Comparison of ENCODE assay signal across 19 cellular contexts in genomic region chr5:57676228-57677098, GRCh38.
DNase-seq lines count a peak whose midpoint lies in the region; ATAC-seq, FAIRE-seq and TF ChIP-seq lines count a peak whose summit lies in the region.
"Had no signal": no experiment of that assay in that cellular context is flagged by ENCODE, and none has a peak within 500 bp of the region (broad histone marks: within the 10 kb centered on the region; RNA-seq: fewer than 3 reads in every experiment).

No MANE protein-coding gene starts in this region.

- DNase-seq in AG04450 (ENCODE audit: low read depth, low spot score) (peak; percentile 43), NCI-H748 treated with DMSO at 0.1 percent for 48 hours (lab: John Stamatoyannopoulos, UW) (peak; percentile 24), dermis microvascular lymphatic vessel endothelial cell (ENCODE audit: low read depth in 2 of 2) (peak; percentile 12 to 71), HepG2 (ENCODE audit: low spot score) (peak; percentile 55), nucleus accumbens (lab: John Stamatoyannopoulos, UW) (no peak), GM03348 (ENCODE audit: low spot score) (no peak)
- DNase-seq in activated CD4-positive, CD25-positive, alpha-beta regulatory T cell (lab: John Stamatoyannopoulos, UW): no peak
- DNase-seq: activated naive CD8-positive, alpha-beta T cell treated with anti-CD3 and anti-CD28 coated beads for 36 hours; esophagus squamous epithelium; hypothalamus; kidney; mesendoderm; NCI-H1436; Right ventricle myocardium superior; stimulated activated naive CD4-positive, alpha-beta T cell treated with Interleukin-2 at 50 U/mL for 16 hours; transverse colon had no signal

- H3K4me3 ChIP-seq in AG04450 (ENCODE audit: low read depth, low read length) (no peak overlapping the region), HepG2 (replicated peaks in 1 of 3; ENCODE audit: insufficient read depth in 1 of 3, low read depth in 2 of 3, low read length in 3 of 3) (no peak overlapping the region)
- H3K4me3 ChIP-seq: esophagus squamous epithelium, right atrium auricular region, transverse colon had no signal

- H3K79me2 ChIP-seq in HepG2 (ENCODE audit: insufficient read depth, low read length): no peaks in the 10 kb centered on the region

- no peak overlapping the region for H3K9ac ChIP-seq in HepG2 (ENCODE audit: insufficient read depth, low read depth, low read length)

- no peak for FAIRE-seq in HepG2 (lab: Jason Lieb, UNC)
- FAIRE-seq: kidney had no signal

- CTCF ChIA-PET in AG04450 (lab: Charles Lee) (interaction anchor here (1.7 kb wide), 1 partner anchor 26 kb away, joined by 7 read pairs; no protein-coding TSS in a partner anchor), HepG2 (lab: Yijun Ruan, JAX; ENCODE audit: low intra/inter-chr PET ratio, low total read pairs) (no interaction called here)

- no TSS peak for BruUV-seq in HepG2 (replicated peaks; lab: Mats Ljungman, UMichigan)

- in situ Hi-C loops in HepG2 (cut with HindIII; ENCODE audit: extremely low pct_ligation_motif_present, low pct_unique_long_range_greater_than_20kb): no loop called here

- no peak overlapping the region for H3K4me2 ChIP-seq in HepG2 (ENCODE audit: low read depth, low read length)

- ATAC-seq in HepG2 (peak; percentile 56; the same call in 2 of the 3 replicates), GM19395 (IDR thresholded peaks at IDR 0.05; ENCODE audit: unreplicated experiment) (no peak)

- H3K27me3 ChIP-seq in AG04450 (ENCODE audit: control insufficient read depth, insufficient read depth, low read length) (no peaks in the 10 kb centered on the region), HepG2 (ENCODE audit: control insufficient read depth in 1 of 2, insufficient read depth in 2 of 2, low read length in 2 of 2) (no peaks in the 10 kb centered on the region)
- H3K27me3 ChIP-seq: esophagus squamous epithelium, neutrophil, right atrium auricular region, transverse colon had no signal

- no peak overlapping the region for H3K27ac ChIP-seq in AG04450 (ENCODE audit: low read depth, low read length)
- no peak overlapping the region for H3K27ac ChIP-seq in HepG2 (ENCODE audit: extremely low read length, insufficient read depth, low read length)
- H3K27ac ChIP-seq: esophagus squamous epithelium, neutrophil, right atrium auricular region, transverse colon had no signal

- no peak for TF ChIP-seq RAD21 in HepG2 (CRISPR knock-in tag; IDR thresholded peaks at IDR 0.05)

- POLR2A ChIA-PET in AG04450 (lab: Yijun Ruan, JAX) (interaction anchor here (0.7 kb wide), 1 partner anchor 22 kb away, joined by 3 read pairs; no protein-coding TSS in a partner anchor), HepG2 (lab: Yijun Ruan, JAX) (interaction anchor here (1.8 kb wide), 1 partner anchor 26 kb away, joined by 11 read pairs; no protein-coding TSS in a partner anchor)

- TF ChIP-seq EP300 in HepG2 (IDR thresholded peaks at IDR 0.05; ENCODE audit: low read depth in 2 of 2, low read length in 2 of 2): no peak
- no peak for TF ChIP-seq EP300 in HepG2 (CRISPR knock-in tag; IDR thresholded peaks at IDR 0.05; ENCODE audit: borderline replicate concordance)

- H3K4me1 ChIP-seq in HepG2 (ENCODE audit: insufficient read depth, low read length): peaks cover 20% of the 10 kb centered on the region
- H3K4me1 ChIP-seq: transverse colon had no signal

- H3K9me3 ChIP-seq in AG04450 (ENCODE audit: control insufficient read depth, insufficient read depth, low read length) (no peaks in the 10 kb centered on the region), HepG2 (ENCODE audit: low read length) (no peaks in the 10 kb centered on the region)
- H3K9me3 ChIP-seq: esophagus squamous epithelium, neutrophil, right atrium auricular region, transverse colon had no signal

- H3K36me3 ChIP-seq in HepG2 (replicated peaks in 1 of 2; ENCODE audit: control insufficient read depth in 1 of 2, insufficient read depth in 2 of 2, low read length in 2 of 2): no peaks in the 10 kb centered on the region
- H3K36me3 ChIP-seq: esophagus squamous epithelium, neutrophil, right atrium auricular region, transverse colon had no signal

- intact Hi-C loops in HepG2 (cut with micrococcal nuclease; ENCODE audit: unreplicated experiment): no loop called here

- no peak overlapping the region for H2AFZ ChIP-seq in HepG2 (ENCODE audit: low read length)

- no peaks in the 10 kb centered on the region for H4K20me1 ChIP-seq in HepG2 (ENCODE audit: insufficient read depth, low read length)

- no peak for TF ChIP-seq CTCF in AG04450 (IDR thresholded peaks at IDR 0.05; ENCODE audit: low read depth, low read length)
- TF ChIP-seq CTCF in HepG2 (CRISPR knock-in tag; IDR thresholded peaks at IDR 0.05): no peak

- TF ChIP-seq POLR2A in HepG2 (IDR thresholded peaks at IDR 0.05; ENCODE audit: insufficient read depth in 1 of 2, low read depth in 2 of 2, low read length in 2 of 2): no peak

- 58% methylated on average over 3 of the region's 3 CpGs for WGBS in HepG2 (ENCODE audit: low lambda C conversion rate)

TF ChIP-seq in HepG2, 621 proteins besides CTCF, POLR2A, EP300 and RAD21 (continues in another document):
- TF ChIP-seq, protein P1, sequence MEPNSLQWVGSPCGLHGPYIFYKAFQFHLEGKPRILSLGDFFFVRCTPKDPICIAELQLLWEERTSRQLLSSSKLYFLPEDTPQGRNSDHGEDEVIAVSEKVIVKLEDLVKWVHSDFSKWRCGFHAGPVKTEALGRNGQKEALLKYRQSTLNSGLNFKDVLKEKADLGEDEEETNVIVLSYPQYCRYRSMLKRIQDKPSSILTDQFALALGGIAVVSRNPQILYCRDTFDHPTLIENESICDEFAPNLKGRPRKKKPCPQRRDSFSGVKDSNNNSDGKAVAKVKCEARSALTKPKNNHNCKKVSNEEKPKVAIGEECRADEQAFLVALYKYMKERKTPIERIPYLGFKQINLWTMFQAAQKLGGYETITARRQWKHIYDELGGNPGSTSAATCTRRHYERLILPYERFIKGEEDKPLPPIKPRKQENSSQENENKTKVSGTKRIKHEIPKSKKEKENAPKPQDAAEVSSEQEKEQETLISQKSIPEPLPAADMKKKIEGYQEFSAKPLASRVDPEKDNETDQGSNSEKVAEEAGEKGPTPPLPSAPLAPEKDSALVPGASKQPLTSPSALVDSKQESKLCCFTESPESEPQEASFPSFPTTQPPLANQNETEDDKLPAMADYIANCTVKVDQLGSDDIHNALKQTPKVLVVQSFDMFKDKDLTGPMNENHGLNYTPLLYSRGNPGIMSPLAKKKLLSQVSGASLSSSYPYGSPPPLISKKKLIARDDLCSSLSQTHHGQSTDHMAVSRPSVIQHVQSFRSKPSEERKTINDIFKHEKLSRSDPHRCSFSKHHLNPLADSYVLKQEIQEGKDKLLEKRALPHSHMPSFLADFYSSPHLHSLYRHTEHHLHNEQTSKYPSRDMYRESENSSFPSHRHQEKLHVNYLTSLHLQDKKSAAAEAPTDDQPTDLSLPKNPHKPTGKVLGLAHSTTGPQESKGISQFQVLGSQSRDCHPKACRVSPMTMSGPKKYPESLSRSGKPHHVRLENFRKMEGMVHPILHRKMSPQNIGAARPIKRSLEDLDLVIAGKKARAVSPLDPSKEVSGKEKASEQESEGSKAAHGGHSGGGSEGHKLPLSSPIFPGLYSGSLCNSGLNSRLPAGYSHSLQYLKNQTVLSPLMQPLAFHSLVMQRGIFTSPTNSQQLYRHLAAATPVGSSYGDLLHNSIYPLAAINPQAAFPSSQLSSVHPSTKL (CRISPR knock-in tag; IDR thresholded peaks at IDR 0.05): peak; percentile 62
- TF ChIP-seq, protein P2, sequence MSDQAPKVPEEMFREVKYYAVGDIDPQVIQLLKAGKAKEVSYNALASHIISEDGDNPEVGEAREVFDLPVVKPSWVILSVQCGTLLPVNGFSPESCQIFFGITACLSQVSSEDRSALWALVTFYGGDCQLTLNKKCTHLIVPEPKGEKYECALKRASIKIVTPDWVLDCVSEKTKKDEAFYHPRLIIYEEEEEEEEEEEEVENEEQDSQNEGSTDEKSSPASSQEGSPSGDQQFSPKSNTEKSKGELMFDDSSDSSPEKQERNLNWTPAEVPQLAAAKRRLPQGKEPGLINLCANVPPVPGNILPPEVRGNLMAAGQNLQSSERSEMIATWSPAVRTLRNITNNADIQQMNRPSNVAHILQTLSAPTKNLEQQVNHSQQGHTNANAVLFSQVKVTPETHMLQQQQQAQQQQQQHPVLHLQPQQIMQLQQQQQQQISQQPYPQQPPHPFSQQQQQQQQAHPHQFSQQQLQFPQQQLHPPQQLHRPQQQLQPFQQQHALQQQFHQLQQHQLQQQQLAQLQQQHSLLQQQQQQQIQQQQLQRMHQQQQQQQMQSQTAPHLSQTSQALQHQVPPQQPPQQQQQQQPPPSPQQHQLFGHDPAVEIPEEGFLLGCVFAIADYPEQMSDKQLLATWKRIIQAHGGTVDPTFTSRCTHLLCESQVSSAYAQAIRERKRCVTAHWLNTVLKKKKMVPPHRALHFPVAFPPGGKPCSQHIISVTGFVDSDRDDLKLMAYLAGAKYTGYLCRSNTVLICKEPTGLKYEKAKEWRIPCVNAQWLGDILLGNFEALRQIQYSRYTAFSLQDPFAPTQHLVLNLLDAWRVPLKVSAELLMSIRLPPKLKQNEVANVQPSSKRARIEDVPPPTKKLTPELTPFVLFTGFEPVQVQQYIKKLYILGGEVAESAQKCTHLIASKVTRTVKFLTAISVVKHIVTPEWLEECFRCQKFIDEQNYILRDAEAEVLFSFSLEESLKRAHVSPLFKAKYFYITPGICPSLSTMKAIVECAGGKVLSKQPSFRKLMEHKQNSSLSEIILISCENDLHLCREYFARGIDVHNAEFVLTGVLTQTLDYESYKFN (CRISPR knock-in tag; conservative IDR thresholded peaks at IDR 0.05): peak; percentile 63
- TF ChIP-seq ZNF883 (CRISPR knock-in tag; IDR thresholded peaks at IDR 0.05; ENCODE audit: not compliant biosample characterization): no peak
- no peak for TF ChIP-seq YY1 (IDR thresholded peaks at IDR 0.05; ENCODE audit: insufficient read depth, insufficient replicate concordance, low read depth, low read length)
- TF ChIP-seq KDM5B (CRISPR knock-in tag; IDR thresholded peaks at IDR 0.05; ENCODE audit: borderline replicate concordance): no peak
- no peak for TF ChIP-seq HNRNPLL (IDR thresholded peaks at IDR 0.05; ENCODE audit: low read depth, low read length, poor library complexity, severe bottlenecking)
- TF ChIP-seq, protein P3, sequence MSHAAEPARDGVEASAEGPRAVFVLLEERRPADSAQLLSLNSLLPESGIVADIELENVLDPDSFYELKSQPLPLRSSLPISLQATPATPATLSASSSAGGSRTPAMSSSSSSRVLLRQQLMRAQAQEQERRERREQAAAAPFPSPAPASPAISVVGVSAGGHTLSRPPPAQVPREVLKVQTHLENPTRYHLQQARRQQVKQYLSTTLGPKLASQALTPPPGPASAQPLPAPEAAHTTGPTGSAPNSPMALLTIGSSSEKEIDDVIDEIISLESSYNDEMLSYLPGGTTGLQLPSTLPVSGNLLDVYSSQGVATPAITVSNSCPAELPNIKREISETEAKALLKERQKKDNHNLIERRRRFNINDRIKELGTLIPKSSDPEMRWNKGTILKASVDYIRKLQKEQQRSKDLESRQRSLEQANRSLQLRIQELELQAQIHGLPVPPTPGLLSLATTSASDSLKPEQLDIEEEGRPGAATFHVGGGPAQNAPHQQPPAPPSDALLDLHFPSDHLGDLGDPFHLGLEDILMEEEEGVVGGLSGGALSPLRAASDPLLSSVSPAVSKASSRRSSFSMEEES (CRISPR knock-in tag; IDR thresholded peaks at IDR 0.05): no peak
- no peak for TF ChIP-seq PLRG1 (conservative IDR thresholded peaks at IDR 0.05)
- TF ChIP-seq HNF4A (CRISPR knock-in tag; IDR thresholded peaks at IDR 0.05): peak; percentile 63

Comparison
In these comparisons a context has a peak if more than half of its experiments do, and no peak if none do; other contexts are left out.
1. DNase-seq: peak in AG04450 (single experiment), NCI-H748 treated with DMSO at 0.1 percent for 48 hours (single experiment), dermis microvascular lymphatic vessel endothelial cell (2 of 2) and HepG2 (single experiment); none in nucleus accumbens (0 of 56), activated CD4-positive, CD25-positive, alpha-beta regulatory T cell (0 of 4) and GM03348 (single experiment).